8 cellular contexts compared by ENCODE assay signal in genomic region chr1:179228783-179229213, GRCh38. TPM values are rescaled to one million over a fixed set of nuclear protein-coding genes. Genes with fewer than 3 reads are reported as not detected.
A peak's percentile ranks its signal among the peaks of the same experiment; 100 is the strongest.
DNase-seq lines count a peak whose midpoint lies in the region; ATAC-seq and TF ChIP-seq lines count a peak whose summit lies in the region.

No MANE protein-coding gene starts in this region.

- no peak for TF ChIP-seq CTCF in cardiac fibroblast (IDR thresholded peaks at IDR 0.05; ENCODE audit: low read depth, low read length)

- H3K9me3 Mint-ChIP-seq in T-helper 2 cell treated with Interferon-gamma antibody and Interleukin-4, amounts not matched to agents 5 μg/mL and 100 μg/mL, for 36 hours = no peaks in the 10 kb centered on the region

- H3K36me3 Mint-ChIP-seq in T-helper 2 cell treated with Interferon-gamma antibody and Interleukin-4, amounts not matched to agents 5 μg/mL and 100 μg/mL, for 36 hours (ENCODE audit: low read depth) = peaks cover 2% of the 10 kb centered on the region

- H3K4me1 Mint-ChIP-seq in T-helper 2 cell treated with Interferon-gamma antibody and Interleukin-4, amounts not matched to agents 5 μg/mL and 100 μg/mL, for 36 hours (ENCODE audit: low read depth) = peaks cover 21% of the 10 kb centered on the region

- DNase-seq in A172 (ENCODE audit: low spot score) (peak; percentile 39), HPDE6-E6E7 (ENCODE audit: extremely low spot score) (peak; percentile 22), cardiac fibroblast (ENCODE audit: low read depth in 2 of 2) (no peak), kidney tubule cell (ENCODE audit: low spot score) (peak; percentile 31), cerebellar nuclear complex (lab: John Stamatoyannopoulos, UW) (no peak)
- peak; percentile 41 for DNase-seq in T-helper 2 cell treated with Interferon-gamma antibody and Interleukin-4, amounts not matched to agents 5 μg/mL and 100 μg/mL, for 36 hours (ENCODE audit: low spot score)
- peak; percentile 3 to 20 (median 10) for DNase-seq in stimulated activated CD4-positive, alpha-beta T cell treated with anti-CD3 and anti-CD28 coated beads, Interleukin-1b, Interleukin-23, amount 100 ng/mL, for 24 hours (ENCODE audit: low read depth in 4 of 4, low spot score in 1 of 4)

- peaks cover 9% of the 10 kb centered on the region for H3K27me3 Mint-ChIP-seq in T-helper 2 cell treated with Interferon-gamma antibody and Interleukin-4, amounts not matched to agents 5 μg/mL and 100 μg/mL, for 36 hours (ENCODE audit: low read depth)

- peak overlapping the region; percentile 93 for H3K4me3 Mint-ChIP-seq in T-helper 2 cell treated with Interferon-gamma antibody and Interleukin-4, amounts not matched to agents 5 μg/mL and 100 μg/mL, for 36 hours

- peak overlapping the region; percentile 72 to 81 for H3K4me3 ChIP-seq in cardiac fibroblast (replicated peaks in 1 of 2; ENCODE audit: low read depth in 2 of 2, low read length in 2 of 2)

- peak overlapping the region; percentile 67 for H3K27ac Mint-ChIP-seq in T-helper 2 cell treated with Interferon-gamma antibody and Interleukin-4, amounts not matched to agents 5 μg/mL and 100 μg/mL, for 36 hours

- peak; percentile 27 for ATAC-seq in GM18907 (IDR thresholded peaks at IDR 0.05; ENCODE audit: unreplicated experiment)

RNA-seq across cellular contexts. Expression of gene ABL2, which starts 0.7 kb away (rescaled TPM):
- total RNA-seq in A172 (2014; rRNA removed; shearing (Covaris generic)) = 71.3 and 76.0 TPM in 2 replicates

Comparison
In these comparisons a context has a peak if more than half of its experiments do, and no peak if none do; other contexts are left out.
1. DNase-seq: peak in A172 (single experiment), HPDE6-E6E7 (single experiment), T-helper 2 cell treated with Interferon-gamma antibody and Interleukin-4, amounts not matched to agents 5 μg/mL and 100 μg/mL, for 36 hours (single experiment), kidney tubule cell (single experiment) and stimulated activated CD4-positive, alpha-beta T cell treated with anti-CD3 and anti-CD28 coated beads, Interleukin-1b, Interleukin-23, amount 100 ng/mL, for 24 hours (4 of 4); none in cardiac fibroblast (0 of 2) and cerebellar nuclear complex (0 of 2).